ENCODE assay signal across 21 cellular contexts in the genomic region with DNA sequence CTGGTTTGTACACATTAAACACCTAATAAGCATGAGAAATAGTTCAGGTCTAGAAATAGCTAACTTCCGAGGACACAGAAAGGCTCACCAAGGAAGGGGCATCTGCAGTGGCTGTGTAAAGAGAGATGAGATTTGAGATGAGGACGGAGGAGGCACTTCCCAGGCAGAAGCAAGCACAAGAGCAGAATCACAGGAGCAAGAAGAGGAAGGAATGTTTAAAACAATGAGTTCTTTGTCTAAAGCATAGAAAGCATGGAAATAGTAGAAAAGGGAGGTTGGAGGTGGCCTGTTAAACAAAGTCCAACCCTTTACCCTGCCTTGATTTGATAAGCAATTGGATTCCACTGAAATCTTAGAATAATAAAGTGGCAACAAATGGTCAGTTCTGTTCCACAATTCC. TPM values are rescaled to one million over a fixed set of nuclear protein-coding genes. Genes with fewer than 3 reads are reported as not detected.
DNase-seq lines count a peak whose midpoint lies in the region; ATAC-seq and TF ChIP-seq lines count a peak whose summit lies in the region.
"Had no signal": no experiment of that assay in that cellular context is flagged by ENCODE, and none has a peak within 500 bp of the region (broad histone marks: within the 10 kb centered on the region; RNA-seq: fewer than 3 reads in every experiment).

No MANE protein-coding gene starts in this region.

- H3K9ac ChIP-seq in endocrine pancreas (ENCODE audit: control insufficient read depth, insufficient read depth, low read length) = peak overlapping the region; percentile 3
- H3K9ac ChIP-seq: BLaER1 treated with 17β-estradiol and CSF1 and Interleukin-3, amounts not matched to agents 10 nM and 100 nM had no signal

- H3K36me3 ChIP-seq in endocrine pancreas (ENCODE audit: control insufficient read depth, insufficient read depth, low read length) = no peaks in the 10 kb centered on the region
- H3K36me3 ChIP-seq in sigmoid colon = peaks cover 0 to 59% (median 3%) of the 10 kb centered on the region in 4 donors

- H3K4me1 ChIP-seq in endocrine pancreas (ENCODE audit: control insufficient read depth, insufficient read depth, low read length) (peaks cover 4% of the 10 kb centered on the region), sigmoid colon (peaks cover 0 to 8% (median 3%) of the 10 kb centered on the region in 4 donors)

- CTCF ChIA-PET in Calu3 (lab: Charles Lee) = no interaction called here

- 18 to 54% methylated on average over 2 of the region's 2 CpGs for WGBS in sigmoid colon, 2 donors

- DNase-seq in Calu3 = no peak
- no peak for DNase-seq in left colon
- DNase-seq in stimulated activated naive B cell treated with anti-CD40 and anti-IgM and Interleukin-4, amounts not matched to agents 10 μg/mL and 1 μg/mL and 100 μg/mL, for 72 hours = no peak
- no peak for DNase-seq in DMS79 treated with DMSO at 0.1 percent for 48 hours (lab: John Stamatoyannopoulos, UW)
- DNase-seq in sigmoid colon = no peak
- DNase-seq: CD8-positive, alpha-beta T cell; H9; Kasumi-1; MM.1S; NCI-H1092; NCI-H1436 treated with DMSO at 0.1 percent for 48 hours; NCI-H2081; NCI-H2171 treated with DMSO at 0.1 percent for 48 hours; NCI-H446 treated with DMSO at 0.1 percent for 48 hours; NK-92 treated with Interleukin-12 subunit alpha and Interleukin-12 subunit beta, amount 100 ng/mL, for 24 hours had no signal

- no peaks in the 10 kb centered on the region for H3K27me3 Mint-ChIP-seq in Calu3 (ENCODE audit: unreplicated experiment)
- no peaks in the 10 kb centered on the region for H3K27me3 Mint-ChIP-seq in stimulated activated naive B cell treated with anti-CD40 and anti-IgM and Interleukin-4, amounts not matched to agents 10 μg/mL and 1 μg/mL and 100 μg/mL, for 72 hours

- peak; percentile 31 for ATAC-seq in left colon
- ATAC-seq in stimulated activated naive B cell treated with anti-CD40 and anti-IgM and Interleukin-4, amounts not matched to agents 10 μg/mL and 1 μg/mL and 100 μg/mL, for 72 hours (replicated peaks) = no peak
- no peak for ATAC-seq in GM21381 (IDR thresholded peaks at IDR 0.05; ENCODE audit: unreplicated experiment)
- ATAC-seq: CD8-positive, alpha-beta T cell; Right ventricle myocardium inferior had no signal

- TF ChIP-seq EP300 in sigmoid colon (IDR thresholded peaks at IDR 0.05) = no peak

- TF ChIP-seq CTCF in Calu3 (IDR thresholded peaks at IDR 0.05; ENCODE audit: unreplicated experiment) = no peak
- no peak for TF ChIP-seq CTCF in sigmoid colon (IDR thresholded peaks at IDR 0.05)

- H3K27me3 ChIP-seq in endocrine pancreas (ENCODE audit: control insufficient read depth, insufficient read depth, low read length) (no peaks in the 10 kb centered on the region), sigmoid colon (no peaks in the 10 kb centered on the region)
- H3K27me3 ChIP-seq: BLaER1 treated with 17β-estradiol and CSF1 and Interleukin-3, amounts not matched to agents 10 nM and 100 nM had no signal

- H3K36me3 Mint-ChIP-seq in Calu3 (ENCODE audit: insufficient read depth, unreplicated experiment) = peaks cover 5% of the 10 kb centered on the region
- H3K36me3 Mint-ChIP-seq in stimulated activated naive B cell treated with anti-CD40 and anti-IgM and Interleukin-4, amounts not matched to agents 10 μg/mL and 1 μg/mL and 100 μg/mL, for 72 hours = peaks cover 3 to 7% of the 10 kb centered on the region in 2 donors

- H3K9me3 Mint-ChIP-seq in Calu3 (ENCODE audit: low read depth, unreplicated experiment) = no peaks in the 10 kb centered on the region
- no peaks in the 10 kb centered on the region for H3K9me3 Mint-ChIP-seq in stimulated activated naive B cell treated with anti-CD40 and anti-IgM and Interleukin-4, amounts not matched to agents 10 μg/mL and 1 μg/mL and 100 μg/mL, for 72 hours
- H3K9me3 Mint-ChIP-seq: CD8-positive, alpha-beta T cell; H9 had no signal

- TF ChIP-seq POLR2A in sigmoid colon (IDR thresholded peaks at IDR 0.05) = no peak

- H3K4me1 Mint-ChIP-seq in Calu3 (ENCODE audit: low read depth, unreplicated experiment) = peaks cover 13% of the 10 kb centered on the region
- peaks cover 0 to 6% of the 10 kb centered on the region in 2 donors for H3K4me1 Mint-ChIP-seq in stimulated activated naive B cell treated with anti-CD40 and anti-IgM and Interleukin-4, amounts not matched to agents 10 μg/mL and 1 μg/mL and 100 μg/mL, for 72 hours

- intact Hi-C loops in Calu3 (cut with micrococcal nuclease; ENCODE audit: unreplicated experiment) = no loop called here
- intact Hi-C loops in left colon (cut with DNase I, micrococcal nuclease) = no loop called here
- intact Hi-C loops in sigmoid colon (cut with DNase I) = no loop called here

- no peak overlapping the region for H3K4me3 Mint-ChIP-seq in Calu3 (ENCODE audit: low read depth, unreplicated experiment)
- no peak overlapping the region for H3K4me3 Mint-ChIP-seq in stimulated activated naive B cell treated with anti-CD40 and anti-IgM and Interleukin-4, amounts not matched to agents 10 μg/mL and 1 μg/mL and 100 μg/mL, for 72 hours
- H3K4me3 Mint-ChIP-seq: CD8-positive, alpha-beta T cell; H9 had no signal

- H3K9me3 ChIP-seq in endocrine pancreas (ENCODE audit: control insufficient read depth, low read length) = no peaks in the 10 kb centered on the region
- H3K9me3 ChIP-seq in sigmoid colon = no peaks in the 10 kb centered on the region
- H3K9me3 ChIP-seq: BLaER1 treated with 17β-estradiol and CSF1 and Interleukin-3, amounts not matched to agents 10 nM and 100 nM had no signal

- BruUV-seq in Calu3 (replicated peaks; lab: Mats Ljungman, UMichigan) = no TSS peak

- peak overlapping the region; percentile 66 for H3K27ac Mint-ChIP-seq in Calu3 (ENCODE audit: unreplicated experiment)
- H3K27ac Mint-ChIP-seq in stimulated activated naive B cell treated with anti-CD40 and anti-IgM and Interleukin-4, amounts not matched to agents 10 μg/mL and 1 μg/mL and 100 μg/mL, for 72 hours = peak overlapping the region; percentile 2
- H3K27ac Mint-ChIP-seq: CD8-positive, alpha-beta T cell had no signal

- H3K4me3 ChIP-seq in endocrine pancreas (ENCODE audit: control insufficient read depth, insufficient read depth, low read length) = no peak overlapping the region
- H3K4me3 ChIP-seq in sigmoid colon = no peak overlapping the region
- H3K4me3 ChIP-seq: BLaER1 treated with 17β-estradiol and CSF1 and Interleukin-3, amounts not matched to agents 10 nM and 100 nM; SK-N-MC had no signal

- no peak overlapping the region for H3K27ac ChIP-seq in sigmoid colon
- H3K27ac ChIP-seq: BLaER1 treated with 17β-estradiol and CSF1 and Interleukin-3, amounts not matched to agents 10 nM and 100 nM; SK-N-MC had no signal

RNA-seq across cellular contexts. Expression of a gene that starts 11.6 kb away (rescaled TPM):
- 5.3 and 6.5 TPM in 2 replicates for total RNA-seq in Calu3 (2022)
- 1 to 10 TPM; 4.0 to 5.6 TPM for total RNA-seq in left colon
- total RNA-seq in sigmoid colon = 1 to 10 TPM in 3 of 4 donors, under 1 TPM in 1; 0.68 to 1.7 (median 1.5) TPM
- polyA plus RNA-seq in sigmoid colon = 1 to 10 TPM; 1.8 to 2.3 (median 2.1) TPM
- total RNA-seq: A673; CD8-positive, alpha-beta T cell; H9 had no signal

RNA-seq across cellular contexts. Expression of a gene that starts 27.1 kb away (rescaled TPM):
- total RNA-seq in Calu3 (2022) (73.7 and 79.6 TPM in 2 replicates), left colon (100 to 1,000 TPM; 106 to 181 TPM), sigmoid colon (100 to 1,000 TPM in 1 of 4 donors, 10 to 100 TPM in 3; 66.3 to 103 (median 84.2) TPM)
- 10 to 100 TPM; 37.2 to 82.6 (median 41.8) TPM for polyA plus RNA-seq in sigmoid colon
